18 cellular contexts compared by ENCODE assay signal in genomic region chr5:142106061-142106460, GRCh38. TPM values are rescaled to one million over a fixed set of nuclear protein-coding genes. Genes with fewer than 3 reads are reported as not detected.
DNase-seq lines count a peak whose midpoint lies in the region; ATAC-seq, FAIRE-seq and TF ChIP-seq lines count a peak whose summit lies in the region.
"Had no signal": no experiment of that assay in that cellular context is flagged by ENCODE, and none has a peak within 500 bp of the region (broad histone marks: within the 10 kb centered on the region; RNA-seq: fewer than 3 reads in every experiment).

No MANE protein-coding gene starts in this region.

- POLR2A ChIA-PET in K562 (lab: Yijun Ruan, JAX) = interaction anchor here (0.6 to 1.0 kb wide), 2 partner anchors 12 to 14 kb away, joined by 3 to 4 read pairs; no protein-coding TSS in a partner anchor

- in situ Hi-C loops in K562 (cut with MboI) = no loop called here

- H3K27me3 Mint-ChIP-seq in activated T-cell treated with anti-CD3 and anti-CD28 coated beads, Interleukin-2, amount 50 U/mL, for 72 hours (ENCODE audit: low read depth) = no peaks in the 10 kb centered on the region

- no peak overlapping the region for H3K4me2 ChIP-seq in K562 (ENCODE audit: insufficient read depth, low read length)

- 0 out of 2 replicates have a peak overlapping the region, but pooled peaks have one; percentile 9 for H2AFZ ChIP-seq in K562 (ENCODE audit: low read depth, low read length)

- intact Hi-C loops in K562 (cut with micrococcal nuclease) (no loop called here), lower lobe of right lung (cut with DNase I) (no loop called here)

- TF ChIP-seq CTCF in K562 (IDR thresholded peaks at IDR 0.05 in 2 of 3, conservative IDR thresholded peaks at IDR 0.05 in 1 of 3; ENCODE audit: insufficient read depth in 2 of 3, low read depth in 1 of 3, low read length in 3 of 3) (no peak), lower lobe of right lung (IDR thresholded peaks at IDR 0.05) (no peak)

- H3K4me1 Mint-ChIP-seq in activated T-cell treated with anti-CD3 and anti-CD28 coated beads, Interleukin-2, amount 50 U/mL, for 72 hours (ENCODE audit: low read depth) = peaks cover 59% of the 10 kb centered on the region

- BruUV-seq in K562 (replicated peaks; lab: Mats Ljungman, UMichigan) = no TSS peak

- no peak for TF ChIP-seq RAD21 in K562 (CRISPR knock-in tag; conservative IDR thresholded peaks at IDR 0.05 in 1 of 2, IDR thresholded peaks at IDR 0.05 in 1 of 2)

- H3K79me2 ChIP-seq in K562 (ENCODE audit: control insufficient read depth, insufficient read depth, low read length) = peaks cover 24% of the 10 kb centered on the region

- no peak overlapping the region for H3K9ac ChIP-seq in K562 (ENCODE audit: insufficient read depth in 1 of 2, low read depth in 2 of 2, low read length in 2 of 2)

- ATAC-seq in activated T-cell treated with anti-CD3 and anti-CD28 coated beads, Interleukin-2, amount 50 U/mL, for 72 hours (replicated peaks in 1 of 2) = no peak
- ATAC-seq in K562 (no peak), lower lobe of right lung (no peak), HG03045 (IDR thresholded peaks at IDR 0.05; ENCODE audit: unreplicated experiment) (no peak)
- ATAC-seq: HepG2 had no signal

- DNase-seq in activated T-cell treated with anti-CD3 and anti-CD28 coated beads, Interleukin-2, amount 50 U/mL, for 72 hours = no peak
- no peak for DNase-seq in activated T-cell treated with anti-CD3 and anti-CD28 coated beads, Interleukin-2, amount 50 U/mL, for 1 hour
- DNase-seq in K562 (ENCODE audit: extremely low read depth in 1 of 4, low spot score in 3 of 4) (no peak), lower lobe of right lung (no peak), ureter (ENCODE audit: low spot score) (peak; percentile 66), OCI-M1 (lab: John Stamatoyannopoulos, UW) (no peak), NCI-H1436 (lab: John Stamatoyannopoulos, UW) (no peak)
- DNase-seq: dermis blood vessel endothelial cell, NCI-H1105 treated with DMSO at 0.1 percent for 48 hours, NCI-H526 had no signal

- H3K4me1 ChIP-seq in K562 (replicated peaks in 1 of 2; ENCODE audit: control insufficient read depth in 2 of 2, insufficient read depth in 2 of 2, low read length in 2 of 2) = peaks cover 18 to 20% of the 10 kb centered on the region in 2 experiments
- H3K4me1 ChIP-seq in lower lobe of right lung = peaks cover 15% of the 10 kb centered on the region

- peaks cover 7 to 16% of the 10 kb centered on the region in 2 donors for H3K36me3 Mint-ChIP-seq in activated T-cell treated with anti-CD3 and anti-CD28 coated beads, Interleukin-2, amount 50 U/mL, for 72 hours (ENCODE audit: insufficient read depth in 2 of 2)

- H3K4me3 Mint-ChIP-seq in activated T-cell treated with anti-CD3 and anti-CD28 coated beads, Interleukin-2, amount 50 U/mL, for 72 hours = peak overlapping the region; percentile 30 to 50
- H3K4me3 Mint-ChIP-seq: T-helper 2 cell treated with Interferon-gamma antibody and Interleukin-4, amounts not matched to agents 5 μg/mL and 100 μg/mL, for 36 hours had no signal

- TF ChIP-seq POLR2A in K562 (conservative IDR thresholded peaks at IDR 0.05) = no peak

- CTCF ChIA-PET in K562 (lab: Yijun Ruan, JAX; ENCODE audit: low intra/inter-chr PET ratio) = no interaction called here

- H3K27me3 ChIP-seq in K562 (ENCODE audit: control insufficient read depth in 2 of 2, insufficient read depth in 2 of 2, low read length in 2 of 2) (no peaks in the 10 kb centered on the region), lower lobe of right lung (ENCODE audit: low read depth) (no peaks in the 10 kb centered on the region)
- H3K27me3 ChIP-seq: adrenal gland had no signal

- no peaks in the 10 kb centered on the region for H3K9me1 ChIP-seq in K562 (ENCODE audit: control insufficient read depth, insufficient read depth, low read length)

- no peaks in the 10 kb centered on the region for H3K9me3 Mint-ChIP-seq in activated T-cell treated with anti-CD3 and anti-CD28 coated beads, Interleukin-2, amount 50 U/mL, for 72 hours
- H3K9me3 Mint-ChIP-seq: T-helper 2 cell treated with Interferon-gamma antibody and Interleukin-4, amounts not matched to agents 5 μg/mL and 100 μg/mL, for 36 hours had no signal

- peak overlapping the region; percentile 44 for H3K27ac Mint-ChIP-seq in activated T-cell treated with anti-CD3 and anti-CD28 coated beads, Interleukin-2, amount 50 U/mL, for 72 hours
- H3K27ac Mint-ChIP-seq: T-helper 2 cell treated with Interferon-gamma antibody and Interleukin-4, amounts not matched to agents 5 μg/mL and 100 μg/mL, for 36 hours had no signal

- 28% methylated on average over 3 of the region's 3 CpGs for WGBS in K562 (ENCODE audit: insufficient coverage, low coverage, missing lambda C conversion rate)

- H3K4me3 ChIP-seq in K562 = no peak overlapping the region
- no peak overlapping the region for H3K4me3 ChIP-seq in lower lobe of right lung
- H3K4me3 ChIP-seq: adrenal gland had no signal

- H3K36me3 ChIP-seq in K562 (ENCODE audit: control insufficient read depth, insufficient read depth, low read length) (peaks cover 6% of the 10 kb centered on the region; the same call in 2 of the 3 replicates), lower lobe of right lung (no peaks in the 10 kb centered on the region)
- H3K36me3 ChIP-seq: adrenal gland had no signal

- H3K27ac ChIP-seq in K562 (ENCODE audit: extremely low read depth, low read depth, low read length) (no peak overlapping the region), lower lobe of right lung (peak overlapping the region; percentile 19)
- H3K27ac ChIP-seq: RWPE1 had no signal

- no peak for FAIRE-seq in K562 (lab: Jason Lieb, UNC)
- FAIRE-seq: frontal cortex, GM12892, HepG2, keratinocyte had no signal

- no peak for TF ChIP-seq EP300 in K562 (IDR thresholded peaks at IDR 0.05; ENCODE audit: low read length)

- H3K9me3 ChIP-seq in K562 (replicated peaks; ENCODE audit: control insufficient read depth, insufficient read depth, low read depth, low read length) (no peaks in the 10 kb centered on the region), lower lobe of right lung (no peaks in the 10 kb centered on the region)
- H3K9me3 ChIP-seq: adrenal gland had no signal

- H4K20me1 ChIP-seq in K562 (replicated peaks; ENCODE audit: control insufficient read depth, insufficient read depth, low read length) = no peaks in the 10 kb centered on the region

TF ChIP-seq in K562, 482 proteins besides CTCF, POLR2A, EP300 and RAD21:
- TF ChIP-seq ETS1 (conservative IDR thresholded peaks at IDR 0.05; ENCODE audit: control insufficient read depth, low read depth, low read length) = no peak
- no peak for TF ChIP-seq RBM15 (IDR thresholded peaks at IDR 0.05; ENCODE audit: insufficient read depth, low read length)
- TF ChIP-seq HEY1 (CRISPR knock-in tag; IDR thresholded peaks at IDR 0.05; ENCODE audit: borderline replicate concordance) = no peak
- no peak for TF ChIP-seq ZNF124 (CRISPR knock-in tag; IDR thresholded peaks at IDR 0.05)
- no peak for TF ChIP-seq STAG1 (CRISPR knock-in tag; IDR thresholded peaks at IDR 0.05; ENCODE audit: borderline replicate concordance)
- TF ChIP-seq ZNF695 (CRISPR knock-in tag; IDR thresholded peaks at IDR 0.05) = no peak
- no peak for TF ChIP-seq FOXA3 (CRISPR knock-in tag; conservative IDR thresholded peaks at IDR 0.05 in 1 of 2, IDR thresholded peaks at IDR 0.05 in 1 of 2)
- no peak for TF ChIP-seq SMARCB1 (IDR thresholded peaks at IDR 0.05; ENCODE audit: insufficient read length, low read depth)
- TF ChIP-seq BHLHE40 (IDR thresholded peaks at IDR 0.05; ENCODE audit: low read length) = no peak
- no peak for TF ChIP-seq SETDB1 (IDR thresholded peaks at IDR 0.05; ENCODE audit: low read length)

RNA-seq across cellular contexts. Expression of gene NDFIP1, which starts 2.5 kb away (rescaled TPM):
- total RNA-seq in activated T-cell treated with anti-CD3 and anti-CD28 coated beads, Interleukin-2, amount 50 U/mL, for 72 hours = 10 to 100 TPM; 63.1 to 73.1 TPM
- total RNA-seq in K562 (2011; cell fraction: chromatin; rRNA removed; ENCODE audit: low replicate concordance) = 20.9 and 53.7 TPM in 2 replicates
- 22.1 and 24.3 TPM in 2 replicates for total RNA-seq in K562 (2011; cell fraction: nucleolus; rRNA removed)
- 42.7 and 56.4 TPM in 2 replicates for total RNA-seq in K562 (2011; cell fraction: nucleoplasm; rRNA removed)
- total RNA-seq in K562 (2014; rRNA removed) (33.2 and 47.8 TPM in 2 replicates), K562 (2014; rRNA removed; fragmentation: Illumina TruSeq; extraction: Trizol) (36.8 and 39.3 TPM in 2 replicates), K562 (2015; rRNA removed; fragmentation: Illumina TruSeq; extraction: Trizol) (27.1 and 31.4 TPM in 2 replicates), K562 (2021) (35.8 and 36.3 TPM in 2 replicates), lower lobe of right lung (70.5 TPM), ureter (69.6 TPM)
- polyA plus RNA-seq in K562 (2011; rRNA removed) (17.2 and 31.9 TPM in 2 replicates), K562 (2014; fragmentation: Illumina TruSeq; extraction: Trizol) (25.8 and 29.7 TPM in 2 replicates), K562 (2014; fragmentation: Nextera tagmentation; extraction: Ambion mirVana) (1 to 10 TPM; 5.3 to 7.6 TPM), K562 (2014; rRNA removed) (26.0 and 37.5 TPM in 2 replicates)
- polyA plus RNA-seq in K562 (2011; cell fraction: cytosol; rRNA removed) = 10.5 and 38.6 TPM in 2 replicates
- 5.0 and 5.5 TPM in 2 replicates for polyA plus RNA-seq in K562 (2011; cell fraction: nucleus; rRNA removed)
- polyA plus RNA-seq in K562 (2012) = 30.5 and 36.1 TPM in 2 replicates
- polyA minus RNA-seq in K562 (2011; rRNA and poly(A)+ RNA removed) = 16.9 and 24.5 TPM in 2 replicates
- polyA minus RNA-seq in K562 (2011; cell fraction: cytosol; rRNA and poly(A)+ RNA removed) = 7.8 and 11.8 TPM in 2 replicates
- polyA minus RNA-seq in K562 (2011; cell fraction: nucleus; rRNA and poly(A)+ RNA removed) = 11.8 and 14.9 TPM in 2 replicates
